14 cellular contexts compared by ENCODE assay signal in genomic region chr14:105854600-105855245, GRCh38.
DNase-seq lines count a peak whose midpoint lies in the region; ATAC-seq, FAIRE-seq and TF ChIP-seq lines count a peak whose summit lies in the region.
"Had no signal": no experiment of that assay in that cellular context is flagged by ENCODE, and none has a peak within 500 bp of the region (broad histone marks: within the 10 kb centered on the region; RNA-seq: fewer than 3 reads in every experiment).

No MANE protein-coding gene starts in this region.

- H3K4me1 Mint-ChIP-seq in endodermal cell: no peaks in the 10 kb centered on the region
- H3K4me1 Mint-ChIP-seq in stimulated activated naive B cell treated with anti-CD40 and anti-IgM and Interleukin-4, amounts not matched to agents 10 μg/mL and 1 μg/mL and 100 μg/mL, for 72 hours: peaks cover 46 to 78% of the 10 kb centered on the region in 2 donors
- no peaks in the 10 kb centered on the region for H3K4me1 Mint-ChIP-seq in WTC11
- H3K4me1 Mint-ChIP-seq: natural killer cell had no signal

- H3K36me3 Mint-ChIP-seq in endodermal cell (ENCODE audit: low read depth) (peaks cover 3% of the 10 kb centered on the region), WTC11 (peaks cover 45% of the 10 kb centered on the region)
- H3K36me3 Mint-ChIP-seq in stimulated activated naive B cell treated with anti-CD40 and anti-IgM and Interleukin-4, amounts not matched to agents 10 μg/mL and 1 μg/mL and 100 μg/mL, for 72 hours: peaks cover 83 to 96% of the 10 kb centered on the region in 2 donors
- H3K36me3 Mint-ChIP-seq: natural killer cell had no signal

- H3K9ac ChIP-seq in endodermal cell (ENCODE audit: extremely low read depth, low read length, poor library complexity, severe bottlenecking): no peak overlapping the region

- peak overlapping the region; percentile 85 for H3K4me3 ChIP-seq in OCI-LY7 (ENCODE audit: low read depth, low read length, poor library complexity, severe bottlenecking)
- no peak overlapping the region for H3K4me3 ChIP-seq in endodermal cell (ENCODE audit: low read length)
- H3K4me3 ChIP-seq: gastrocnemius medialis had no signal

- H3K4me3 Mint-ChIP-seq in endodermal cell: no peak overlapping the region
- H3K4me3 Mint-ChIP-seq in stimulated activated naive B cell treated with anti-CD40 and anti-IgM and Interleukin-4, amounts not matched to agents 10 μg/mL and 1 μg/mL and 100 μg/mL, for 72 hours: peak overlapping the region; percentile 93 to 98
- H3K4me3 Mint-ChIP-seq in WTC11: no peak overlapping the region
- H3K4me3 Mint-ChIP-seq: activated CD4-positive, alpha-beta T cell treated with anti-CD3 and anti-CD28 coated beads for 36 hours; natural killer cell had no signal

- ATAC-seq in stimulated activated naive B cell treated with anti-CD40 and anti-IgM and Interleukin-4, amounts not matched to agents 10 μg/mL and 1 μg/mL and 100 μg/mL, for 72 hours (replicated peaks): no peak
- ATAC-seq in WTC11 (no peak), GM19035 (IDR thresholded peaks at IDR 0.05; ENCODE audit: unreplicated experiment) (no peak)
- ATAC-seq: activated CD4-positive, alpha-beta T cell treated with anti-CD3 and anti-CD28 coated beads for 36 hours; gastrocnemius medialis; natural killer cell had no signal

- H3K9me3 Mint-ChIP-seq in endodermal cell (peaks cover 92% of the 10 kb centered on the region), WTC11 (peaks cover 24% of the 10 kb centered on the region)
- peaks cover 1 to 3% of the 10 kb centered on the region in 2 donors for H3K9me3 Mint-ChIP-seq in stimulated activated naive B cell treated with anti-CD40 and anti-IgM and Interleukin-4, amounts not matched to agents 10 μg/mL and 1 μg/mL and 100 μg/mL, for 72 hours
- H3K9me3 Mint-ChIP-seq: natural killer cell had no signal

- H3K27me3 ChIP-seq in endodermal cell (ENCODE audit: control insufficient read depth, insufficient read depth, low read length, poor library complexity, severe bottlenecking): no peaks in the 10 kb centered on the region
- H3K27me3 ChIP-seq: gastrocnemius medialis had no signal

- BruUV-seq in OCI-LY7 (replicated peaks; lab: Mats Ljungman, UMichigan): no TSS peak

- peak overlapping the region; percentile 96 for H3K27ac ChIP-seq in OCI-LY7 (ENCODE audit: low read depth, low read length, poor library complexity, severe bottlenecking)
- no peak overlapping the region for H3K27ac ChIP-seq in endodermal cell (ENCODE audit: low read depth, low read length)
- H3K27ac ChIP-seq: C4-2B, gastrocnemius medialis had no signal

- no peak for TF ChIP-seq CTCF in OCI-LY7 (conservative IDR thresholded peaks at IDR 0.05; ENCODE audit: low read length)
- TF ChIP-seq CTCF in endodermal cell (conservative IDR thresholded peaks at IDR 0.05): no peak
- no peak for TF ChIP-seq CTCF in WTC11 (IDR thresholded peaks at IDR 0.05)

- H3K27ac Mint-ChIP-seq in endodermal cell: no peak overlapping the region
- H3K27ac Mint-ChIP-seq in stimulated activated naive B cell treated with anti-CD40 and anti-IgM and Interleukin-4, amounts not matched to agents 10 μg/mL and 1 μg/mL and 100 μg/mL, for 72 hours: peak overlapping the region; percentile 100
- no peak overlapping the region for H3K27ac Mint-ChIP-seq in WTC11
- H3K27ac Mint-ChIP-seq: activated CD4-positive, alpha-beta T cell treated with anti-CD3 and anti-CD28 coated beads for 36 hours; natural killer cell had no signal

- H3K36me3 ChIP-seq in OCI-LY7 (ENCODE audit: insufficient read depth, low read length) (peaks cover 79% of the 10 kb centered on the region), endodermal cell (ENCODE audit: control insufficient read depth, insufficient read depth, low read length) (no peaks in the 10 kb centered on the region)
- H3K36me3 ChIP-seq: gastrocnemius medialis had no signal

- H4K20me1 ChIP-seq in OCI-LY7 (ENCODE audit: insufficient read depth, low read length): no peaks in the 10 kb centered on the region

- no peak for FAIRE-seq in GM12891 (lab: Jason Lieb, UNC)

- H3K27me3 Mint-ChIP-seq in endodermal cell (ENCODE audit: insufficient read depth) (no peaks in the 10 kb centered on the region), WTC11 (ENCODE audit: low read depth) (peaks cover 9% of the 10 kb centered on the region)
- peaks cover 0 to 7% of the 10 kb centered on the region in 2 donors for H3K27me3 Mint-ChIP-seq in stimulated activated naive B cell treated with anti-CD40 and anti-IgM and Interleukin-4, amounts not matched to agents 10 μg/mL and 1 μg/mL and 100 μg/mL, for 72 hours
- H3K27me3 Mint-ChIP-seq: activated CD4-positive, alpha-beta T cell treated with anti-CD3 and anti-CD28 coated beads for 36 hours had no signal

- CTCF ChIA-PET in OCI-LY7 (lab: Charles Lee; ENCODE audit: unreplicated experiment) (no interaction called here), WTC11 (lab: Charles Lee) (no interaction called here)

- intact Hi-C loops in OCI-LY7 (cut with micrococcal nuclease; ENCODE audit: unreplicated experiment): no loop called here

- H3K9me3 ChIP-seq in OCI-LY7 (ENCODE audit: low read length): no peaks in the 10 kb centered on the region
- H3K9me3 ChIP-seq in endodermal cell (ENCODE audit: control insufficient read depth, low read length): peaks cover 31% of the 10 kb centered on the region
- H3K9me3 ChIP-seq: gastrocnemius medialis had no signal

- DNase-seq in GM12891 (ENCODE audit: insufficient read length, low spot score): no peak
- peak; percentile 48 for DNase-seq in OCI-LY7 (ENCODE audit: low spot score)
- DNase-seq in endodermal cell: peak; percentile 24
- DNase-seq in stimulated activated naive B cell treated with anti-CD40 and anti-IgM and Interleukin-4, amounts not matched to agents 10 μg/mL and 1 μg/mL and 100 μg/mL, for 72 hours: no peak
- no peak for DNase-seq in pons (ENCODE audit: low spot score)
- no peak for DNase-seq in WTC11 (ENCODE audit: low spot score)
- DNase-seq: activated CD4-positive, alpha-beta T cell treated with anti-CD3 and anti-CD28 coated beads for 36 hours; amniotic stem cell; cerebellar nuclear complex; gastrocnemius medialis; SHP77 had no signal

- H2AFZ ChIP-seq in OCI-LY7 (ENCODE audit: low read length): no peak overlapping the region

- 86% methylated on average over 14 to 26 of the region's 26 CpGs for WGBS in endodermal cell (ENCODE audit: insufficient coverage in 1 of 2, insufficient read length in 1 of 2), 2 experiments

- H3K4me2 ChIP-seq in OCI-LY7 (ENCODE audit: low read length): peak overlapping the region; percentile 69

- POLR2A ChIA-PET in OCI-LY7 (lab: Charles Lee) (no interaction called here), WTC11 (lab: Charles Lee) (no interaction called here)

- H3K9me2 ChIP-seq in OCI-LY7 (ENCODE audit: insufficient read depth, low read length): no peaks in the 10 kb centered on the region

- peak; percentile 42; the same call in 1 of the 2 replicates for TF ChIP-seq POLR2A in GM12891 (IDR thresholded peaks at IDR 0.05; ENCODE audit: low read depth, low read length)

- H3K4me1 ChIP-seq in OCI-LY7 (ENCODE audit: insufficient read depth, low read length, poor library complexity, severe bottlenecking) (peaks cover 48% of the 10 kb centered on the region), endodermal cell (ENCODE audit: control insufficient read depth, insufficient read depth, low read length) (no peaks in the 10 kb centered on the region)
- H3K4me1 ChIP-seq: gastrocnemius medialis had no signal

- H3K79me2 ChIP-seq in OCI-LY7 (ENCODE audit: insufficient read depth, low read depth, low read length): peaks cover 18% of the 10 kb centered on the region; the same call in 1 of the 2 replicates

TF ChIP-seq in GM12891, 5 proteins besides CTCF, POLR2A, EP300 and RAD21:
- TF ChIP-seq POLR2AphosphoS5 (IDR thresholded peaks at IDR 0.05; ENCODE audit: low read depth, low read length) (peak; percentile 36), SPI1 (IDR thresholded peaks at IDR 0.05; ENCODE audit: low read depth, low read length) (no peak)

TF ChIP-seq in WTC11, 78 proteins besides CTCF, POLR2A, EP300 and RAD21 (continues in another document):
- TF ChIP-seq ATF1 (CRISPR knock-in tag; IDR thresholded peaks at IDR 0.05) (no peak), ELF4 (CRISPR knock-in tag; IDR thresholded peaks at IDR 0.05; ENCODE audit: low read depth) (no peak), IRF1 (CRISPR knock-in tag; IDR thresholded peaks at IDR 0.05) (no peak), RELA (CRISPR knock-in tag; IDR thresholded peaks at IDR 0.05; ENCODE audit: borderline replicate concordance) (no peak), ZNF425 (CRISPR knock-in tag; conservative IDR thresholded peaks at IDR 0.05) (no peak), ESRRA (CRISPR knock-in tag; IDR thresholded peaks at IDR 0.05; ENCODE audit: borderline replicate concordance) (no peak)

Comparison
In these comparisons a context has a peak if more than half of its experiments do, and no peak if none do; other contexts are left out.
1. DNase-seq: peak in OCI-LY7 (single experiment) and endodermal cell (single experiment); none in GM12891 (single experiment), stimulated activated naive B cell treated with anti-CD40 and anti-IgM and Interleukin-4, amounts not matched to agents 10 μg/mL and 1 μg/mL and 100 μg/mL, for 72 hours (single experiment), pons (single experiment) and WTC11 (single experiment).
2. H3K4me3 Mint-ChIP-seq: peak in stimulated activated naive B cell treated with anti-CD40 and anti-IgM and Interleukin-4, amounts not matched to agents 10 μg/mL and 1 μg/mL and 100 μg/mL, for 72 hours (2 of 2); none in endodermal cell (single experiment) and WTC11 (single experiment).